Comparison of ENCODE assay signal across 24 cellular contexts in the genomic region with DNA sequence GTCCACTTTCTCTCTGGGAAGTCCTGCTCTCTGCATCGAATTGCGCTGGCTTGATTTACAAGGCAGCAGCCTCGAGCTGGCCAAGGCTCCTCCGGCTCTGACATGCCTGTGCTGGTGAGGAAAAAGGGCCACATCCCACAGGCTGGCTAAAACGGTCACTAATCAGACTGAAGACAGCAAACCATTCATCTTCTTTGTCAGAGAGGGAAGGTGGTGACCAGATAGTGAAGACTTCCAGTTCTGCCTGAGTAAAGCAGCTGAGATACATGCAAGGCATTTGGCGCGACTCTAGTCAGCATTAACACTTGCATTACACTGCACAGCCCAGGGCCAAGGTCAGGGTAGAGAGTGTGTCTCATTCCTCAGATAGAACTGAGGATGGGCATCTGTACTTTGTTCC.
DNase-seq lines count a peak whose midpoint lies in the region; ATAC-seq and TF ChIP-seq lines count a peak whose summit lies in the region.
"Had no signal": no experiment of that assay in that cellular context is flagged by ENCODE, and none has a peak within 500 bp of the region (broad histone marks: within the 10 kb centered on the region; RNA-seq: fewer than 3 reads in every experiment).

No MANE protein-coding gene starts in this region.

- TF ChIP-seq CTCF in AG04450 (IDR thresholded peaks at IDR 0.05; ENCODE audit: low read depth, low read length) (no peak), HFFc6 (IDR thresholded peaks at IDR 0.05) (no peak), nephron (IDR thresholded peaks at IDR 0.05; ENCODE audit: unreplicated experiment in 3 of 3) (no peak), A673 (conservative IDR thresholded peaks at IDR 0.05; ENCODE audit: low read depth, low read length) (no peak)
- TF ChIP-seq CTCF in activated CD8-positive, alpha-beta T cell treated with anti-CD3 and anti-CD28 coated beads for 36 hours (IDR thresholded peaks at IDR 0.05) = no peak

- H3K27ac Mint-ChIP-seq in HFFc6 (peak overlapping the region; percentile 83), nephron (peak overlapping the region; percentile 23 to 74 (median 36))
- H3K27ac Mint-ChIP-seq in activated CD8-positive, alpha-beta T cell treated with anti-CD3 and anti-CD28 coated beads for 36 hours = no peak overlapping the region
- H3K27ac Mint-ChIP-seq: activated naive CD4-positive, alpha-beta T cell treated with anti-CD3 and anti-CD28 coated beads, Interleukin-2, amount 50 U/mL, for 72 hours; activated T-cell treated with anti-CD3 and anti-CD28 coated beads, Interleukin-2, amount 50 U/mL, for 72 hours; endodermal cell; natural killer cell had no signal

- no peak overlapping the region; the same call in 1 of the 2 replicates for H3K4me3 Mint-ChIP-seq in HFFc6
- H3K4me3 Mint-ChIP-seq in nephron = no peak overlapping the region
- no peak overlapping the region for H3K4me3 Mint-ChIP-seq in activated CD8-positive, alpha-beta T cell treated with anti-CD3 and anti-CD28 coated beads for 36 hours
- H3K4me3 Mint-ChIP-seq: activated T-cell treated with anti-CD3 and anti-CD28 coated beads, Interleukin-2, amount 50 U/mL, for 72 hours; endodermal cell; natural killer cell had no signal

- intact Hi-C loops in A673 (cut with micrococcal nuclease; ENCODE audit: unreplicated experiment) = no loop called here
- intact Hi-C loops in activated CD8-positive, alpha-beta T cell treated with anti-CD3 and anti-CD28 coated beads for 36 hours (cut with micrococcal nuclease) = no loop called here

- POLR2A ChIA-PET in AG04450 (lab: Yijun Ruan, JAX) = no interaction called here
- POLR2A ChIA-PET in A673 (lab: Charles Lee; ENCODE audit: low non-redundant PET) = no interaction called here
- POLR2A ChIA-PET in activated CD8-positive, alpha-beta T cell treated with anti-CD3 and anti-CD28 coated beads for 36 hours (lab: Charles Lee) = no interaction called here

- H3K27me3 Mint-ChIP-seq in HFFc6 (ENCODE audit: insufficient read depth) = no peaks in the 10 kb centered on the region; the same call in 1 of the 2 replicates
- H3K27me3 Mint-ChIP-seq in nephron (ENCODE audit: low read depth) = peaks cover 7% of the 10 kb centered on the region
- no peaks in the 10 kb centered on the region for H3K27me3 Mint-ChIP-seq in activated CD8-positive, alpha-beta T cell treated with anti-CD3 and anti-CD28 coated beads for 36 hours

- CTCF ChIA-PET in AG04450 (lab: Charles Lee) (no interaction called here), A673 (lab: Charles Lee) (no interaction called here)
- CTCF ChIA-PET in activated CD8-positive, alpha-beta T cell treated with anti-CD3 and anti-CD28 coated beads for 36 hours (lab: Charles Lee) = no interaction called here

- no peaks in the 10 kb centered on the region for H3K36me3 ChIP-seq in A673 (ENCODE audit: insufficient read depth, low read length, poor library complexity, severe bottlenecking)
- H3K36me3 ChIP-seq: colonic mucosa had no signal

- ATAC-seq in activated CD8-positive, alpha-beta T cell treated with anti-CD3 and anti-CD28 coated beads for 36 hours = no peak
- ATAC-seq: activated naive CD4-positive, alpha-beta T cell treated with anti-CD3 and anti-CD28 coated beads, Interleukin-2, amount 50 U/mL, for 72 hours; activated T-cell treated with anti-CD3 and anti-CD28 coated beads, Interleukin-2, amount 50 U/mL, for 72 hours; natural killer cell; psoas muscle had no signal

- no peaks in the 10 kb centered on the region for H3K4me1 ChIP-seq in A673 (ENCODE audit: insufficient read depth, low read length, poor library complexity, severe bottlenecking)
- H3K4me1 ChIP-seq: body of pancreas, colonic mucosa, psoas muscle had no signal

- H3K27me3 ChIP-seq in AG04450 (ENCODE audit: control insufficient read depth, insufficient read depth, low read length) = no peaks in the 10 kb centered on the region
- peaks cover 81% of the 10 kb centered on the region for H3K27me3 ChIP-seq in A673 (replicated peaks; ENCODE audit: insufficient read depth, low read depth, low read length, poor library complexity)
- H3K27me3 ChIP-seq: body of pancreas, colonic mucosa had no signal

- H3K36me3 Mint-ChIP-seq in HFFc6 (ENCODE audit: low read depth) = no peaks in the 10 kb centered on the region
- no peaks in the 10 kb centered on the region for H3K36me3 Mint-ChIP-seq in nephron (ENCODE audit: low read depth)
- no peaks in the 10 kb centered on the region for H3K36me3 Mint-ChIP-seq in activated CD8-positive, alpha-beta T cell treated with anti-CD3 and anti-CD28 coated beads for 36 hours (ENCODE audit: low read depth)
- H3K36me3 Mint-ChIP-seq: activated naive CD4-positive, alpha-beta T cell treated with anti-CD3 and anti-CD28 coated beads, Interleukin-2, amount 50 U/mL, for 72 hours; natural killer cell had no signal

- DNase-seq in AG04450 (ENCODE audit: low read depth, low spot score) (no peak), HFFc6 (peak; percentile 0), epithelial cell of prostate (ENCODE audit: low read depth, low spot score) (no peak), A673 (ENCODE audit: low spot score) (no peak), nucleus accumbens (lab: John Stamatoyannopoulos, UW) (no peak)
- no peak for DNase-seq in stimulated activated CD4-positive, alpha-beta T cell treated with anti-CD3 and anti-CD28 coated beads, Interleukin-15, amount 100 ng/mL, for 24 hours
- DNase-seq in activated CD8-positive, alpha-beta T cell treated with anti-CD3 and anti-CD28 coated beads for 36 hours = no peak
- DNase-seq: activated CD4-positive, CD25-positive, alpha-beta regulatory T cell treated with anti-CD3 and anti-CD28 coated beads, Interleukin-2, amount 50 U/mL, for 72 hours; activated CD8-positive, alpha-beta memory T cell treated with anti-CD3 and anti-CD28 coated beads for 24 hours; activated T-cell treated with anti-CD3 and anti-CD28 coated beads, Interleukin-2, amount 50 U/mL, for 72 hours; body of pancreas; colonic mucosa; endodermal cell; foreskin melanocyte; GOT3; KBM-7; mesendoderm; natural killer cell; NCI-H1694; psoas muscle; stimulated activated CD4-positive, alpha-beta T cell treated with anti-CD3 and anti-CD28 coated beads, Interleukin-4, amount 100 ng/mL, for 24 hours had no signal

- peak overlapping the region; percentile 53 for H3K27ac ChIP-seq in AG04450 (ENCODE audit: low read depth, low read length)
- H3K27ac ChIP-seq in epithelial cell of prostate = peak overlapping the region; percentile 77
- H3K27ac ChIP-seq in A673 (ENCODE audit: low read depth, low read length, poor library complexity, severe bottlenecking) = no peak overlapping the region
- H3K27ac ChIP-seq: body of pancreas, C4-2B, colonic mucosa, psoas muscle had no signal

- BruUV-seq in A673 (replicated peaks; lab: Mats Ljungman, UMichigan) = no TSS peak

- H3K4me1 Mint-ChIP-seq in HFFc6 (ENCODE audit: low read depth) (peaks cover 15% of the 10 kb centered on the region; the same call in 1 of the 2 replicates), nephron (peaks cover 39% of the 10 kb centered on the region)
- H3K4me1 Mint-ChIP-seq in activated CD8-positive, alpha-beta T cell treated with anti-CD3 and anti-CD28 coated beads for 36 hours (ENCODE audit: low read depth) = no peaks in the 10 kb centered on the region
- H3K4me1 Mint-ChIP-seq: natural killer cell had no signal

- H3K9me3 ChIP-seq in AG04450 (ENCODE audit: control insufficient read depth, insufficient read depth, low read length) = no peaks in the 10 kb centered on the region
- no peaks in the 10 kb centered on the region for H3K9me3 ChIP-seq in A673 (ENCODE audit: low read depth, low read length, poor library complexity, severe bottlenecking)
- H3K9me3 ChIP-seq: body of pancreas, colonic mucosa, psoas muscle had no signal

- no peak overlapping the region for H3K4me3 ChIP-seq in AG04450 (ENCODE audit: low read depth, low read length)
- no peak overlapping the region for H3K4me3 ChIP-seq in A673 (ENCODE audit: low read depth, low read length, poor library complexity, severe bottlenecking)
- H3K4me3 ChIP-seq: body of pancreas, colonic mucosa, psoas muscle had no signal

- H3K9me3 Mint-ChIP-seq in HFFc6 (no peaks in the 10 kb centered on the region; the same call in 1 of the 2 replicates), nephron (no peaks in the 10 kb centered on the region)
- H3K9me3 Mint-ChIP-seq in activated CD8-positive, alpha-beta T cell treated with anti-CD3 and anti-CD28 coated beads for 36 hours = no peaks in the 10 kb centered on the region
- H3K9me3 Mint-ChIP-seq: activated naive CD4-positive, alpha-beta T cell treated with anti-CD3 and anti-CD28 coated beads, Interleukin-2, amount 50 U/mL, for 72 hours; activated T-cell treated with anti-CD3 and anti-CD28 coated beads, Interleukin-2, amount 50 U/mL, for 72 hours; endodermal cell; natural killer cell had no signal
